8 cellular contexts compared by ENCODE assay signal in the genomic region with DNA sequence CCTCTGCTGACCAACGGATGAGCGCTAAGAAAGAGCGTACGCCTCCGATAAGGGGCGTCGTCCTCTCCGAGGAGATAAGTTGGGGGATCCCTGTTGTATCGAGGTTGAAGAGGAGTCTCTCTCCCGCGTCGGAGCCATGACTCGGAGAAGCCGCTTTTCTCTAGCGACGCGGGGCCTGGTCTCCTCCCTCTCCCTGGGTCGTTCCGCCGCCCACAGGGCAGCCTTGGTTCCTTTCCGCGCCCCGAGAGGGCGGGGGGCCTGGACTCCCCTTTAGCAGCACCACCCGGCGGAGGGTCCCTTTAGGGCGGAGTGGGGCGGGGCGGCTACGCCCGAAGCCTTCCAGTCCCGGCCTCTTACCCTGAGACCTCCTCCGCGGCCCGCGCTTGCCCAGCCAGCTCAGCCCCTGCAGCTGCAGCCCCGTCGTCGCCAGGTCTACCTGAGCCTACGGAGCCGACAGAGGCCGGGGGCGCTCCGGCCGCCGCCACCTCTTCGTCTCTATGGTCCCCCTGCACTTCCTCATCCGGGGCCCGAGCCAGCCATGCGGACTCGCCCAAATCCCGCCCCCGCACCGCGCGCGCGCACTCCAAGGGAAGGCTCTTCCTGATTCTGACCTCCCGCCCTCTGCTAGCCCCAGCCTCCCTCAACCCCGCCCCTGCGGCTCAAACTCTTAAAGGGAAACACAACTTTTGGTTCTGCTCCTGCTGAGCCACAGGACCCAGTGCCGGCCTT. TPM values are rescaled to one million over a fixed set of nuclear protein-coding genes. Genes with fewer than 3 reads are reported as not detected.
DNase-seq lines count a peak whose midpoint lies in the region; ATAC-seq and FAIRE-seq lines count a peak whose summit lies in the region.

A gene (minus strand): TSS at position 497 of the 729 bp plus-strand sequence. CDS start 11,272 bp downstream, outside the sequence.

- no peak for FAIRE-seq in HTR-8/SVneo (lab: Jason Lieb, UNC)

- peak; percentile 40 for ATAC-seq in GM21367 (IDR thresholded peaks at IDR 0.05; ENCODE audit: unreplicated experiment)

- peak; percentile 93 for DNase-seq in COLO829 (ENCODE audit: low spot score)
- DNase-seq in HTR-8/SVneo (ENCODE audit: insufficient read length, low spot score): peak; percentile 73
- peak; percentile 95 for DNase-seq in NOMO-1 treated with DMSO at 0.1 percent for 48 hours (lab: John Stamatoyannopoulos, UW; ENCODE audit: unreplicated experiment)
- peak; percentile 98 for DNase-seq in activated CD8-positive, alpha-beta memory T cell treated with anti-CD3 and anti-CD28 coated beads for 4 hours (ENCODE audit: low read depth in 2 of 2)
- DNase-seq in effector memory CD4-positive, alpha-beta T cell: peak; percentile 94 to 96 (median 94)
- peak; percentile 94 to 95 for DNase-seq in lung microvascular endothelial cell (ENCODE audit: low read depth in 2 of 2)
- DNase-seq in stimulated activated CD4-positive, alpha-beta T cell treated with anti-CD3 and anti-CD28 coated beads, TNF-alpha, amount 100 ng/mL, for 4 hours (ENCODE audit: low read depth in 3 of 3): peak; percentile 98 to 100 (median 99)

- peaks cover 8% of the 10 kb centered on the region for H3K36me3 ChIP-seq in effector memory CD4-positive, alpha-beta T cell (ENCODE audit: control insufficient read depth, insufficient read depth, low read length)

- peaks cover 31% of the 10 kb centered on the region for H3K4me1 ChIP-seq in effector memory CD4-positive, alpha-beta T cell (ENCODE audit: control insufficient read depth, insufficient read depth, low read length, poor library complexity, severe bottlenecking)

- no peaks in the 10 kb centered on the region for H3K9me3 ChIP-seq in effector memory CD4-positive, alpha-beta T cell (ENCODE audit: control insufficient read depth, low read length)

- H3K27me3 ChIP-seq in effector memory CD4-positive, alpha-beta T cell (replicated peaks; ENCODE audit: control insufficient read depth, insufficient read depth, low read length, poor library complexity, severe bottlenecking): no peaks in the 10 kb centered on the region

- peak within 1 kb of the TSS; percentile 98 for H3K4me3 ChIP-seq in effector memory CD4-positive, alpha-beta T cell (ENCODE audit: insufficient read depth, low read depth, low read length, poor library complexity, severe bottlenecking)

- peak within 1 kb of the TSS; percentile 90 for H3K27ac ChIP-seq in effector memory CD4-positive, alpha-beta T cell (ENCODE audit: insufficient read depth, low read length, poor library complexity, severe bottlenecking)

RNA-seq across cellular contexts. Expression of the gene that starts here (rescaled TPM):
- 13.9 and 18.5 TPM in 2 replicates for total RNA-seq in lung microvascular endothelial cell

Comparison
In these comparisons a context has a peak if more than half of its experiments do, and no peak if none do; other contexts are left out.
1. Peak in every context shown above with its lines: DNase-seq, ATAC-seq, H3K4me3 ChIP-seq and H3K27ac ChIP-seq.